In the genomic region with DNA sequence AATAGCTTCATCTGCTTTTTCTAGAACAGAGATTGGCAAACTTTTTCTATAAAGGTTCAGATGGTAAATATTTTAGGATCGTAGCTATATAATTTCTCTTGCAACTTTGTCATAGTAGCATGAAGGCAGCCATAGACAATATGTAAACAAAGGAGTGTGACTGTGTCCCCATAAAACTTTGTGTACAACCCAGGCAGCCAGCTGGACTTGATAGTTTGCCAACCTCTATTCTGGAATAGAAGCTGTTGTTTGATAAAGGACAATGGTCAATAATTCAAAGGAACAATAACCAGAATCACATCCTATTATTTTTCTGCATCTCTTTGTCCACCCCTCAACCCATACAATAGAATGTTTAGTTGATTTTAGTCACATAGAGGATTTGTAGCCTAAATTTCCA, we compare ENCODE assay signal across 22 cellular contexts.
DNase-seq lines count a peak whose midpoint lies in the region; TF ChIP-seq lines count a peak whose summit lies in the region.
"Had no signal": no experiment of that assay in that cellular context is flagged by ENCODE, and none has a peak within 500 bp of the region (broad histone marks: within the 10 kb centered on the region; RNA-seq: fewer than 3 reads in every experiment).

No MANE protein-coding gene starts in this region.

- no peak overlapping the region for H3K27ac Mint-ChIP-seq in T-helper 2 cell treated with Interferon-gamma antibody and Interleukin-4, amounts not matched to agents 5 μg/mL and 100 μg/mL, for 36 hours
- H3K27ac Mint-ChIP-seq in MCF 10A (ENCODE audit: low read depth, unreplicated experiment), result no peak overlapping the region
- H3K27ac Mint-ChIP-seq: activated CD4-positive, alpha-beta memory T cell treated with anti-CD3 and anti-CD28 coated beads for 36 hours; CD4-positive, alpha-beta T cell; WTC11 had no signal

- H3K79me2 ChIP-seq in smooth muscle cell (ENCODE audit: low read depth), result no peaks in the 10 kb centered on the region

- H3K27ac ChIP-seq in HEK293 (ENCODE audit: extremely low read depth, low read depth, low read length) (no peak overlapping the region), caudate nucleus (ENCODE audit: low read depth, low read length) (peak overlapping the region; percentile 96), smooth muscle cell (ENCODE audit: low read depth) (no peak overlapping the region)
- H3K27ac ChIP-seq: cardiac muscle cell, gastroesophageal sphincter, psoas muscle had no signal

- WGBS in smooth muscle cell (ENCODE audit: low lambda C conversion rate), result 58% methylated on average over 1 of the region's 1 CpG

- no peaks in the 10 kb centered on the region for H3K27me3 ChIP-seq in smooth muscle cell (ENCODE audit: low read depth)
- H3K27me3 ChIP-seq: cardiac muscle cell, gastroesophageal sphincter had no signal

- BruUV-seq in MCF 10A (replicated peaks; lab: Mats Ljungman, UMichigan), result no TSS peak

- no peaks in the 10 kb centered on the region for H4K20me1 ChIP-seq in smooth muscle cell (ENCODE audit: low read depth)

- intact Hi-C loops in MCF 10A (cut with micrococcal nuclease), result loop anchor here (5.0 to 10.0 kb wide), 2 partner anchors 178 to 825 kb away; no protein-coding TSS in a partner anchor

- no peak overlapping the region for H3K4me3 Mint-ChIP-seq in T-helper 2 cell treated with Interferon-gamma antibody and Interleukin-4, amounts not matched to agents 5 μg/mL and 100 μg/mL, for 36 hours
- no peak overlapping the region for H3K4me3 Mint-ChIP-seq in MCF 10A (ENCODE audit: unreplicated experiment)
- H3K4me3 Mint-ChIP-seq: activated CD4-positive, alpha-beta memory T cell treated with anti-CD3 and anti-CD28 coated beads for 36 hours; CD4-positive, alpha-beta T cell; WTC11 had no signal

- H3F3A ChIP-seq in smooth muscle cell (ENCODE audit: low read depth), result no peaks in the 10 kb centered on the region

- TF ChIP-seq CTCF in HEK293 (tag by site-specific recombination; IDR thresholded peaks at IDR 0.05) (no peak), MCF 10A (IDR thresholded peaks at IDR 0.05; ENCODE audit: unreplicated experiment) (no peak), smooth muscle cell (IDR thresholded peaks at IDR 0.05; ENCODE audit: borderline replicate concordance, insufficient read depth, poor library complexity, severe bottlenecking) (no peak)

- no peaks in the 10 kb centered on the region for H3K36me3 Mint-ChIP-seq in T-helper 2 cell treated with Interferon-gamma antibody and Interleukin-4, amounts not matched to agents 5 μg/mL and 100 μg/mL, for 36 hours (ENCODE audit: low read depth)
- no peaks in the 10 kb centered on the region for H3K36me3 Mint-ChIP-seq in MCF 10A (ENCODE audit: insufficient read depth, unreplicated experiment)
- H3K36me3 Mint-ChIP-seq: activated CD4-positive, alpha-beta memory T cell treated with anti-CD3 and anti-CD28 coated beads for 36 hours; WTC11 had no signal

- no peak overlapping the region for H3K9ac ChIP-seq in smooth muscle cell (ENCODE audit: low read depth)

- no peaks in the 10 kb centered on the region for H3K4me1 Mint-ChIP-seq in T-helper 2 cell treated with Interferon-gamma antibody and Interleukin-4, amounts not matched to agents 5 μg/mL and 100 μg/mL, for 36 hours (ENCODE audit: low read depth)
- H3K4me1 Mint-ChIP-seq in MCF 10A (ENCODE audit: insufficient read depth, unreplicated experiment), result no peaks in the 10 kb centered on the region

- no peak overlapping the region for H3K4me3 ChIP-seq in HEK293 (ENCODE audit: low read depth, low read length)
- no peak overlapping the region for H3K4me3 ChIP-seq in smooth muscle cell
- H3K4me3 ChIP-seq: cardiac muscle cell, gastroesophageal sphincter, K562, psoas muscle had no signal

- no peaks in the 10 kb centered on the region for H3K9me3 Mint-ChIP-seq in T-helper 2 cell treated with Interferon-gamma antibody and Interleukin-4, amounts not matched to agents 5 μg/mL and 100 μg/mL, for 36 hours
- no peaks in the 10 kb centered on the region for H3K9me3 Mint-ChIP-seq in MCF 10A (ENCODE audit: unreplicated experiment)
- H3K9me3 Mint-ChIP-seq: CD4-positive, alpha-beta T cell; WTC11 had no signal

- H3K4me2 ChIP-seq in smooth muscle cell, result no peak overlapping the region

- H3K27me3 Mint-ChIP-seq in T-helper 2 cell treated with Interferon-gamma antibody and Interleukin-4, amounts not matched to agents 5 μg/mL and 100 μg/mL, for 36 hours (ENCODE audit: low read depth), result no peaks in the 10 kb centered on the region
- H3K27me3 Mint-ChIP-seq in MCF 10A (ENCODE audit: insufficient read depth, unreplicated experiment), result no peaks in the 10 kb centered on the region
- H3K27me3 Mint-ChIP-seq: activated CD4-positive, alpha-beta memory T cell treated with anti-CD3 and anti-CD28 coated beads for 36 hours; CD4-positive, alpha-beta T cell had no signal

- H3K4me1 ChIP-seq in HEK293 (ENCODE audit: control insufficient read depth, insufficient read depth, low read length), result no peaks in the 10 kb centered on the region
- H3K4me1 ChIP-seq in smooth muscle cell (ENCODE audit: low read depth), result no peaks in the 10 kb centered on the region
- H3K4me1 ChIP-seq: psoas muscle had no signal

- H3K36me3 ChIP-seq in HEK293 (ENCODE audit: control insufficient read depth in 2 of 2, insufficient read depth in 1 of 2, low read length in 2 of 2), result no peaks in the 10 kb centered on the region
- no peaks in the 10 kb centered on the region for H3K36me3 ChIP-seq in smooth muscle cell (ENCODE audit: low read depth)
- H3K36me3 ChIP-seq: cardiac muscle cell, gastroesophageal sphincter had no signal

- POLR2A ChIA-PET in HEK293 (lab: Yijun Ruan, JAX) (no interaction called here), MCF 10A (lab: Yijun Ruan, JAX) (no interaction called here)

- CTCF ChIA-PET in HEK293 (lab: Yijun Ruan, JAX), result interaction anchor here (0.6 to 1.0 kb wide), 3 partner anchors 25 to 401 kb away, joined by 3 read pairs; no protein-coding TSS in a partner anchor
- CTCF ChIA-PET in MCF 10A (lab: Yijun Ruan, JAX), result interaction anchor here (0.6 to 2.2 kb wide), 7 partner anchors 185 to 1711 kb away, joined by 3 to 13 read pairs (median 5); no protein-coding TSS in a partner anchor

- H2AFZ ChIP-seq in smooth muscle cell (ENCODE audit: low read depth), result no peak overlapping the region

- peak; percentile 58 for DNase-seq in NCI-H345 (lab: John Stamatoyannopoulos, UW)
- peak in 36 of 61 donors; percentile 1 to 75 (median 32) for DNase-seq in caudate nucleus (lab: John Stamatoyannopoulos, UW)
- peak in 32 of 56 donors; percentile 1 to 71 (median 30) for DNase-seq in nucleus accumbens (lab: John Stamatoyannopoulos, UW)
- DNase-seq in T-helper 2 cell treated with Interferon-gamma antibody and Interleukin-4, amounts not matched to agents 5 μg/mL and 100 μg/mL, for 36 hours (ENCODE audit: low spot score), result no peak
- no peak for DNase-seq in T-helper 2 cell
- no peak for DNase-seq in MCF 10A (ENCODE audit: unreplicated experiment)
- DNase-seq in smooth muscle cell (lab: John Stamatoyannopoulos, UW; ENCODE audit: unreplicated experiment), result no peak
- DNase-seq: activated CD4-positive, alpha-beta memory T cell treated with anti-CD3 and anti-CD28 coated beads for 36 hours; activated naive CD4-positive, alpha-beta T cell; CD4-positive, alpha-beta T cell; DMS79 treated with DMSO at 0.1 percent for 48 hours; erythroblast; left cardiac atrium; NCI-H2171; psoas muscle; stimulated activated naive CD4-positive, alpha-beta T cell treated with Interleukin-2 at 50 U/mL for 16 hours; trophoblast cell had no signal

- H3K9me3 ChIP-seq in HEK293 (ENCODE audit: control insufficient read depth, insufficient read depth, low read depth, low read length) (no peaks in the 10 kb centered on the region), smooth muscle cell (replicated peaks; ENCODE audit: low read depth) (no peaks in the 10 kb centered on the region)
- H3K9me3 ChIP-seq: gastroesophageal sphincter, psoas muscle had no signal

TF ChIP-seq in HEK293, 187 proteins besides CTCF, POLR2A, EP300 and RAD21:
- TF ChIP-seq ZNF274 (IDR thresholded peaks at IDR 0.05; ENCODE audit: low read length) (no peak), ZNF274 (tag by site-specific recombination; IDR thresholded peaks at IDR 0.05; ENCODE audit: borderline replicate concordance) (no peak), FEZF1 (tag by site-specific recombination; IDR thresholded peaks at IDR 0.05) (0 out of 2 replicates have a peak, but pooled peaks have one; percentile 12)

Comparison
In these comparisons a context has a peak if more than half of its experiments do, and no peak if none do; other contexts are left out.
1. DNase-seq: peak in NCI-H345 (single experiment), caudate nucleus (36 of 61) and nucleus accumbens (32 of 56); none in T-helper 2 cell treated with Interferon-gamma antibody and Interleukin-4, amounts not matched to agents 5 μg/mL and 100 μg/mL, for 36 hours (single experiment), T-helper 2 cell (0 of 5), MCF 10A (single experiment) and smooth muscle cell (single experiment).